1 cellular context compared by ENCODE assay signal in genomic region chr17:2042355-2042929, GRCh38.
TF ChIP-seq lines count a peak whose summit lies in the region.

No MANE protein-coding gene starts in this region.

TF ChIP-seq in GM23338, 12 proteins besides CTCF, POLR2A, EP300 and RAD21 (continued from another document):
- TF ChIP-seq ZNF462 (CRISPR knock-in tag; IDR thresholded peaks at IDR 0.05): no peak
- no peak for TF ChIP-seq STAT1 (IDR thresholded peaks at IDR 0.05; ENCODE audit: unreplicated experiment)
- no peak for TF ChIP-seq ZNF114 (CRISPR knock-in tag; IDR thresholded peaks at IDR 0.05)
- TF ChIP-seq NANOG (IDR thresholded peaks at IDR 0.05; ENCODE audit: borderline replicate concordance): no peak
- TF ChIP-seq ZNF331 (CRISPR knock-in tag; IDR thresholded peaks at IDR 0.05; ENCODE audit: low read depth): no peak
TF ChIP-seq in GM23338: peak in this region for 0.
